Comparison of ENCODE assay signal across 19 cellular contexts in the genomic region with DNA sequence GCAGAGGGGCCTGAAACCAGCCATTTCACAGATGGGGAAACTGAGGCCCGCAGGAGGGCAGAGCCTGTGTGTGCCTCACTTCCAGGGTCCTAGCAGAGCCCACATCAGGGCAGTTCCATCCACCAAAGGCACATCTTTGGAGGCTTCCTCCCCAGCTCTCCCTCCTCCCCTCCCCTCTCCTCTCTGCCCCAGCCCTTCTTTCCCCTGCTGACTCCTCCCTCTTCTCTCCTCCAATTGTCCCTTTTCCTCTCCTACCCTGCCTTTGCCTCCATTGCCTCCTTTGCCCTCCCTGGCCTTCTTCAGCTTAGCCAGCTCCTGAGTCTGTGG. TPM values are rescaled to one million over a fixed set of nuclear protein-coding genes. Genes with fewer than 3 reads are reported as not detected.
DNase-seq lines count a peak whose midpoint lies in the region; ATAC-seq, FAIRE-seq and TF ChIP-seq lines count a peak whose summit lies in the region.
"Had no signal": no experiment of that assay in that cellular context is flagged by ENCODE, and none has a peak within 500 bp of the region (broad histone marks: within the 10 kb centered on the region; RNA-seq: fewer than 3 reads in every experiment).

No MANE protein-coding gene starts in this region.

- H3K4me1 Mint-ChIP-seq in H9 (peaks cover 19 to 29% of the 10 kb centered on the region in 2 experiments), brain (peaks cover 55% of the 10 kb centered on the region)

- no peak overlapping the region for H3T11ph ChIP-seq in H9 (ENCODE audit: low read length)

- H4K8ac ChIP-seq in H9 (replicated peaks; ENCODE audit: insufficient read length, low read depth, low read length), result no peak overlapping the region

- H3K27me3 ChIP-seq in H9 (ENCODE audit: insufficient read depth, low read length) (no peaks in the 10 kb centered on the region; the same call in 1 of the 2 replicates), smooth muscle cell (ENCODE audit: low read depth) (peaks cover 29% of the 10 kb centered on the region)
- H3K27me3 ChIP-seq: BLaER1 treated with 17β-estradiol and CSF1 and Interleukin-3, amounts not matched to agents 10 nM and 100 nM; thyroid gland had no signal

- H3K56ac ChIP-seq in H9 (ENCODE audit: insufficient read length, low read depth, low read length), result no peak overlapping the region

- H3K27ac ChIP-seq in H9 (ENCODE audit: insufficient read length, low read depth, low read length) (no peak overlapping the region), smooth muscle cell (ENCODE audit: low read depth) (no peak overlapping the region)
- H3K27ac ChIP-seq: BLaER1 treated with 17β-estradiol and CSF1 and Interleukin-3, amounts not matched to agents 10 nM and 100 nM; thyroid gland had no signal

- peaks cover 7% of the 10 kb centered on the region for H3K23me2 ChIP-seq in H9 (ENCODE audit: insufficient read length, low read depth, low read length, poor library complexity, severe bottlenecking)

- H3K9me3 ChIP-seq in H9 (ENCODE audit: control insufficient read depth, low read depth, low read length) (no peaks in the 10 kb centered on the region), smooth muscle cell (replicated peaks; ENCODE audit: low read depth) (no peaks in the 10 kb centered on the region)
- H3K9me3 ChIP-seq: BLaER1 treated with 17β-estradiol and CSF1 and Interleukin-3, amounts not matched to agents 10 nM and 100 nM; thyroid gland had no signal

- H4K5ac ChIP-seq in H9 (ENCODE audit: insufficient read length, low read depth, low read length), result no peak overlapping the region

- no peaks in the 10 kb centered on the region for H4K20me1 ChIP-seq in H9 (ENCODE audit: control insufficient read depth, insufficient read depth, insufficient read length)
- H4K20me1 ChIP-seq in smooth muscle cell (ENCODE audit: low read depth), result no peaks in the 10 kb centered on the region
- H4K20me1 ChIP-seq: BLaER1 treated with 17β-estradiol and CSF1 and Interleukin-3, amounts not matched to agents 10 nM and 100 nM had no signal

- H3K18ac ChIP-seq in H9 (ENCODE audit: insufficient read length, low read depth, low read length), result no peak overlapping the region

- DNase-seq in H9 (no peak), iPS-NIHi11 (ENCODE audit: low spot score) (peak; percentile 38), smooth muscle cell (lab: John Stamatoyannopoulos, UW; ENCODE audit: unreplicated experiment) (no peak), D721Med (ENCODE audit: insufficient read length, low spot score) (no peak), HuH-7 (ENCODE audit: low spot score) (no peak), NCI-H82 (lab: John Stamatoyannopoulos, UW) (no peak)
- DNase-seq: activated CD8-positive, alpha-beta memory T cell treated with anti-CD3 and anti-CD28 coated beads for 24 hours; activated gamma-delta T cell; DND-41; stimulated activated CD4-positive, alpha-beta T cell treated with anti-CD3 and anti-CD28 coated beads, Interleukin-12 subunit alpha, Interleukin-12 subunit beta, amount 100 ng/mL, for 4 hours had no signal

- no peak overlapping the region for H4K91ac ChIP-seq in H9 (ENCODE audit: insufficient read length, low read depth, low read length)

- no CpG with 5 or more reads among the region's 1 CpG for WGBS in H9 (ENCODE audit: extremely low coverage, insufficient read length, low lambda C conversion rate)
- 88% methylated on average over 1 of the region's 1 CpG for WGBS in smooth muscle cell (ENCODE audit: low lambda C conversion rate)

- H3K36me3 Mint-ChIP-seq in H9 (ENCODE audit: insufficient read depth in 1 of 3, low read depth in 3 of 3), result peaks cover 0 to 8% (median 0%) of the 10 kb centered on the region in 3 experiments; a peak in 3 of 7 replicates
- no peaks in the 10 kb centered on the region for H3K36me3 Mint-ChIP-seq in brain

- no peak overlapping the region for H3K27ac Mint-ChIP-seq in H9
- peak overlapping the region in 1 of 5 experiments; percentile 28 for H3K27ac Mint-ChIP-seq in brain

- no peak overlapping the region for H2AFZ ChIP-seq in H9 (ENCODE audit: low read length)
- H2AFZ ChIP-seq in smooth muscle cell (ENCODE audit: low read depth), result no peak overlapping the region

- peak overlapping the region; percentile 51 for H3K4me3 ChIP-seq in smooth muscle cell
- H3K4me3 ChIP-seq: BLaER1 treated with 17β-estradiol and CSF1 and Interleukin-3, amounts not matched to agents 10 nM and 100 nM; lung had no signal

- no peaks in the 10 kb centered on the region for H3K79me1 ChIP-seq in H9 (ENCODE audit: insufficient read depth, low read depth, low read length, poor library complexity, severe bottlenecking)

- H2BK5ac ChIP-seq in H9 (ENCODE audit: insufficient read length, low read length), result no peak overlapping the region

- H2BK120ac ChIP-seq in H9 (ENCODE audit: low read depth, low read length, poor library complexity, severe bottlenecking), result no peak overlapping the region

- H3K9ac ChIP-seq in H9 (ENCODE audit: extremely low read depth, insufficient read length, low read length) (no peak overlapping the region), smooth muscle cell (ENCODE audit: low read depth) (no peak overlapping the region)
- H3K9ac ChIP-seq: BLaER1 treated with 17β-estradiol and CSF1 and Interleukin-3, amounts not matched to agents 10 nM and 100 nM had no signal

- H3K36me3 ChIP-seq in smooth muscle cell (ENCODE audit: low read depth), result no peaks in the 10 kb centered on the region
- H3K36me3 ChIP-seq: BLaER1 treated with 17β-estradiol and CSF1 and Interleukin-3, amounts not matched to agents 10 nM and 100 nM; thyroid gland had no signal

- TF ChIP-seq CTCF in H9 (conservative IDR thresholded peaks at IDR 0.05), result no peak
- no peak for TF ChIP-seq CTCF in brain (conservative IDR thresholded peaks at IDR 0.05)
- TF ChIP-seq CTCF in smooth muscle cell (IDR thresholded peaks at IDR 0.05; ENCODE audit: borderline replicate concordance, insufficient read depth, poor library complexity, severe bottlenecking), result no peak
- TF ChIP-seq CTCF in D721Med (IDR thresholded peaks at IDR 0.05; ENCODE audit: insufficient read depth, missing control alignments), result no peak

- no peaks in the 10 kb centered on the region; the same call in 1 of the 2 replicates for H3K4me1 ChIP-seq in H9 (ENCODE audit: insufficient read depth, low read length)
- peaks cover 6% of the 10 kb centered on the region for H3K4me1 ChIP-seq in smooth muscle cell (ENCODE audit: low read depth)

- ATAC-seq in activated CD4-positive, CD25-positive, alpha-beta regulatory T cell treated with anti-CD3 and anti-CD28 coated beads, Interleukin-2, amount 50 U/mL, for 24 hours, result no peak

- H3K4me3 Mint-ChIP-seq in H9, result peak overlapping the region; percentile 62 to 66; a peak in 3 of 5 replicates
- peak overlapping the region in 4 of 5 experiments; percentile 24 to 66 (median 28) for H3K4me3 Mint-ChIP-seq in brain

- H3K14ac ChIP-seq in H9 (ENCODE audit: insufficient read depth, low read length), result no peak overlapping the region

- H2BK12ac ChIP-seq in H9 (ENCODE audit: insufficient read length, low read depth, low read length), result no peak overlapping the region

- no peak overlapping the region for H2BK20ac ChIP-seq in H9 (ENCODE audit: low read depth, low read length, poor library complexity, severe bottlenecking)

- no peaks in the 10 kb centered on the region for H3F3A ChIP-seq in smooth muscle cell (ENCODE audit: low read depth)

- H3K4me2 ChIP-seq in H9 (ENCODE audit: insufficient read depth, insufficient read length, low read length) (peak overlapping the region; percentile 86), smooth muscle cell (peak overlapping the region; percentile 92)

- H2AK5ac ChIP-seq in H9 (ENCODE audit: insufficient read length, low read length), result no peak overlapping the region

- H3K9me3 Mint-ChIP-seq in H9 (no peaks in the 10 kb centered on the region), brain (peaks cover 0 to 3% (median 0%) of the 10 kb centered on the region in 5 experiments)

- FAIRE-seq in D721Med (lab: Jason Lieb, UNC), result no peak
- FAIRE-seq: endometrium, TTC549 had no signal

- H2BK15ac ChIP-seq in H9 (ENCODE audit: low read depth, low read length), result no peak overlapping the region

- H3K79me2 ChIP-seq in H9 (ENCODE audit: insufficient read depth, low read length), result no peaks in the 10 kb centered on the region
- H3K79me2 ChIP-seq in smooth muscle cell (ENCODE audit: low read depth), result no peaks in the 10 kb centered on the region

- no peak overlapping the region for H3K23ac ChIP-seq in H9 (ENCODE audit: insufficient read length, low read depth, low read length)

- no peak overlapping the region for H3K4ac ChIP-seq in H9 (ENCODE audit: low read depth, low read length)

- peaks cover 58% of the 10 kb centered on the region for H3K27me3 Mint-ChIP-seq in H9 (ENCODE audit: low read depth)
- peaks cover 30% of the 10 kb centered on the region for H3K27me3 Mint-ChIP-seq in brain

RNA-seq across cellular contexts. Expression of gene TMEM53, which starts 56.6 kb away (rescaled TPM):
- 6.2 and 7.2 TPM in 2 replicates for total RNA-seq in H9 (2021)
- 19.1 TPM for polyA plus RNA-seq in brain (ENCODE audit: insufficient read depth, low read depth, low replicate concordance)
- 8.1 and 8.6 TPM in 2 replicates for total RNA-seq in smooth muscle cell
- 13.0 and 15.5 TPM in 2 replicates for polyA plus RNA-seq in smooth muscle cell

RNA-seq across cellular contexts. Expression of gene ARMH1, which starts 56.8 kb away (rescaled TPM):
- total RNA-seq in H9 (2021) (0.68 and 1.0 TPM in 2 replicates), smooth muscle cell (1.5 and 4.8 TPM in 2 replicates)
- polyA plus RNA-seq in brain (ENCODE audit: insufficient read depth, low read depth, low replicate concordance) (5.2 TPM), smooth muscle cell (8.3 and 10.1 TPM in 2 replicates)
- total RNA-seq: bronchial epithelial cell, HT1080 had no signal
